9 cellular contexts compared by ENCODE assay signal in genomic region chr7:34900891-34901493, GRCh38.
A peak's percentile ranks its signal among the peaks of the same experiment; 100 is the strongest.
DNase-seq lines count a peak whose midpoint lies in the region; ATAC-seq and TF ChIP-seq lines count a peak whose summit lies in the region.
"Had no signal": no experiment of that assay in that cellular context is flagged by ENCODE, and none has a peak within 500 bp of the region (broad histone marks: within the 10 kb centered on the region; RNA-seq: fewer than 3 reads in every experiment).

No MANE protein-coding gene starts in this region.

- no peaks in the 10 kb centered on the region for H3K36me3 ChIP-seq in CD4-positive, CD25-positive, alpha-beta regulatory T cell (ENCODE audit: control insufficient read depth, insufficient read depth, low read length)
- no peaks in the 10 kb centered on the region for H3K36me3 ChIP-seq in testis (ENCODE audit: low read depth, missing control alignments)

- H3K27me3 Mint-ChIP-seq in CD4-positive, CD25-positive, alpha-beta regulatory T cell: peaks cover 10% of the 10 kb centered on the region

- H3K4me1 Mint-ChIP-seq in CD4-positive, CD25-positive, alpha-beta regulatory T cell: peaks cover 0 to 3% (median 0%) of the 10 kb centered on the region in 4 donors
- H3K4me1 Mint-ChIP-seq: nephron had no signal

- H3K27me3 ChIP-seq in CD4-positive, CD25-positive, alpha-beta regulatory T cell (ENCODE audit: control insufficient read depth, insufficient read depth, low read length): no peaks in the 10 kb centered on the region
- H3K27me3 ChIP-seq in testis: no peaks in the 10 kb centered on the region

- no peaks in the 10 kb centered on the region for H3K36me3 Mint-ChIP-seq in CD4-positive, CD25-positive, alpha-beta regulatory T cell

- peak in 1 of 3 donors; percentile 20 for DNase-seq in CD4-positive, CD25-positive, alpha-beta regulatory T cell
- DNase-seq in LNCaP clone FGC (ENCODE audit: low read depth): no peak
- no peak for DNase-seq in epithelial cell of proximal tubule (ENCODE audit: low read depth)
- DNase-seq in testis: no peak
- no peak for DNase-seq in mesenteric fat pad (ENCODE audit: low spot score)
- no peak for DNase-seq in T1000 (lab: John Stamatoyannopoulos, UW)

- TF ChIP-seq POLR2A in testis (IDR thresholded peaks at IDR 0.05): no peak

- TF ChIP-seq CTCF in LNCaP clone FGC (IDR thresholded peaks at IDR 0.05; ENCODE audit: control insufficient read depth, extremely low read depth, insufficient read depth) (peak; percentile 17; the same call in 1 of the 2 replicates), epithelial cell of proximal tubule (conservative IDR thresholded peaks at IDR 0.05; ENCODE audit: low read depth, low read length) (peak; percentile 42), testis (IDR thresholded peaks at IDR 0.05) (peak in 1 of 3 experiments; percentile 12)

- H3K27ac Mint-ChIP-seq in CD4-positive, CD25-positive, alpha-beta regulatory T cell: no peak overlapping the region
- H3K27ac Mint-ChIP-seq: nephron had no signal

- no peak overlapping the region for H3K27ac ChIP-seq in CD4-positive, CD25-positive, alpha-beta regulatory T cell (ENCODE audit: insufficient read depth, low read length, poor library complexity, severe bottlenecking)
- no peak overlapping the region for H3K27ac ChIP-seq in testis

- no peak overlapping the region for H3K4me3 ChIP-seq in CD4-positive, CD25-positive, alpha-beta regulatory T cell (ENCODE audit: low read depth, low read length)
- no peak overlapping the region for H3K4me3 ChIP-seq in LNCaP clone FGC (ENCODE audit: low read depth, low read length)
- H3K4me3 ChIP-seq in epithelial cell of proximal tubule (ENCODE audit: low read depth, low read length): no peak overlapping the region
- H3K4me3 ChIP-seq in testis: no peak overlapping the region

- H3K4me1 ChIP-seq in CD4-positive, CD25-positive, alpha-beta regulatory T cell (ENCODE audit: control insufficient read depth, insufficient read depth, low read length, poor library complexity, severe bottlenecking): no peaks in the 10 kb centered on the region
- H3K4me1 ChIP-seq in testis: no peaks in the 10 kb centered on the region

- H3K4me3 Mint-ChIP-seq in CD4-positive, CD25-positive, alpha-beta regulatory T cell: no peak overlapping the region
- H3K4me3 Mint-ChIP-seq: nephron had no signal

- peaks cover 0 to 1% of the 10 kb centered on the region in 2 experiments for H3K9me3 ChIP-seq in CD4-positive, CD25-positive, alpha-beta regulatory T cell (ENCODE audit: control insufficient read depth in 2 of 2, low read length in 2 of 2)
- H3K9me3 ChIP-seq in testis: no peaks in the 10 kb centered on the region

- peak; percentile 28 to 34 for ATAC-seq in CD4-positive, CD25-positive, alpha-beta regulatory T cell (ENCODE audit: low read depth in 2 of 2)
- ATAC-seq in GM21367 (IDR thresholded peaks at IDR 0.05; ENCODE audit: unreplicated experiment) (peak; percentile 75), GM19324 (IDR thresholded peaks at IDR 0.05; ENCODE audit: low FRiP score, unreplicated experiment) (no peak)

- WGBS in testis, 2 donors: 49 to 62% methylated on average over 4 of the region's 4 CpGs

- intact Hi-C loops in testis (cut with DNase I; ENCODE audit: low total_unique reads): no loop called here

- peaks cover 0 to 14% (median 4%) of the 10 kb centered on the region in 7 donors for H3K9me3 Mint-ChIP-seq in CD4-positive, CD25-positive, alpha-beta regulatory T cell
